ENCODE assay signal across 1 cellular context in genomic region chr6:1461736-1462135, GRCh38.
TF ChIP-seq lines count a peak whose summit lies in the region.

No MANE protein-coding gene starts in this region.

TF ChIP-seq in HCT116, 20 proteins besides CTCF, POLR2A, EP300 and RAD21 (continued from another document):
- TF ChIP-seq ZNF274 (IDR thresholded peaks at IDR 0.05; ENCODE audit: low read depth, low read length): no peak
- no peak for TF ChIP-seq CBX3 (IDR thresholded peaks at IDR 0.05; ENCODE audit: low read depth)
- TF ChIP-seq YY1 (IDR thresholded peaks at IDR 0.05; ENCODE audit: extremely low read depth, insufficient replicate concordance, low read depth, low read length): no peak
- no peak for TF ChIP-seq ZFX (IDR thresholded peaks at IDR 0.05)
